Comparison of ENCODE assay signal across 4 cellular contexts in the genomic region with DNA sequence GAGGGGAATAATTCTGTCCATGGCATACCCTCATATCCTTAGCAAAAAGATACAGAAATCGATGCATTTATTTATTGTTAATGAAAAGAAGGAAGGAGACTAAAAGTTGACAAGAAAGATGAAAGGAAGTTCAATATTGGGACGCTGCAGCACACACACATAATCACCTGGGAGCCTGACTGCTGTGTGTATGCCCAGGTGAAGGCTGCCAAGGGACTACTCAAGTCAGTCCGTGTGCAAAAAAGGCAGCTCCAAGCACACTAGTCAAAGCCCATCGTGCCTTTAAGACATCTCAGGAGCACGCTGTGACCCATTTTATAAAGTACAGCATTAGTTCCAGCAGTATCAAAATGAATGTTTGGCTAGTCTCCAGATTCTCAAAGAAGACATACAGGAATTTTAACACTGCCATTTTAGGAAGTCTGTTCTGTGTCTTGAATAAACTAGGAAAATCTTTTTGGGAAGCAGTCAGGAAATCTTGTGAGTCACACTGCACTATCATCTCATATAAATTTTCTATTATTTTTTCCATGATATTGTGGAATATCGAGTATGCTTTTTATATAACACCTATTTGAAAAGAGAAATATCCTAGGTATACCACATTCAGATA.
TF ChIP-seq lines count a peak whose summit lies in the region.

No MANE protein-coding gene starts in this region.

TF ChIP-seq in SK-N-SH treated with all-trans-retinoic acid at 6 μM for 48 hours, 23 proteins besides CTCF, POLR2A, EP300 and RAD21:
- TF ChIP-seq, protein P1, sequence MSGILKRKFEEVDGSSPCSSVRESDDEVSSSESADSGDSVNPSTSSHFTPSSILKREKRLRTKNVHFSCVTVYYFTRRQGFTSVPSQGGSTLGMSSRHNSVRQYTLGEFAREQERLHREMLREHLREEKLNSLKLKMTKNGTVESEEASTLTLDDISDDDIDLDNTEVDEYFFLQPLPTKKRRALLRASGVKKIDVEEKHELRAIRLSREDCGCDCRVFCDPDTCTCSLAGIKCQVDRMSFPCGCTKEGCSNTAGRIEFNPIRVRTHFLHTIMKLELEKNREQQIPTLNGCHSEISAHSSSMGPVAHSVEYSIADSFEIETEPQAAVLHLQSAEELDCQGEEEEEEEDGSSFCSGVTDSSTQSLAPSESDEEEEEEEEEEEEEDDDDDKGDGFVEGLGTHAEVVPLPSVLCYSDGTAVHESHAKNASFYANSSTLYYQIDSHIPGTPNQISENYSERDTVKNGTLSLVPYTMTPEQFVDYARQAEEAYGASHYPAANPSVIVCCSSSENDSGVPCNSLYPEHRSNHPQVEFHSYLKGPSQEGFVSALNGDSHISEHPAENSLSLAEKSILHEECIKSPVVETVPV (CRISPR knock-in tag; IDR thresholded peaks at IDR 0.05), result no peak
- TF ChIP-seq ISL1 (CRISPR knock-in tag; IDR thresholded peaks at IDR 0.05) (peak; percentile 32), ZC3H10 (CRISPR knock-in tag; IDR thresholded peaks at IDR 0.05) (0 out of 2 replicates have a peak, but pooled peaks have one; percentile 12), ZFP3 (CRISPR knock-in tag; IDR thresholded peaks at IDR 0.05) (no peak), GLIS3 (CRISPR knock-in tag; IDR thresholded peaks at IDR 0.05) (no peak)
- TF ChIP-seq, protein P2, sequence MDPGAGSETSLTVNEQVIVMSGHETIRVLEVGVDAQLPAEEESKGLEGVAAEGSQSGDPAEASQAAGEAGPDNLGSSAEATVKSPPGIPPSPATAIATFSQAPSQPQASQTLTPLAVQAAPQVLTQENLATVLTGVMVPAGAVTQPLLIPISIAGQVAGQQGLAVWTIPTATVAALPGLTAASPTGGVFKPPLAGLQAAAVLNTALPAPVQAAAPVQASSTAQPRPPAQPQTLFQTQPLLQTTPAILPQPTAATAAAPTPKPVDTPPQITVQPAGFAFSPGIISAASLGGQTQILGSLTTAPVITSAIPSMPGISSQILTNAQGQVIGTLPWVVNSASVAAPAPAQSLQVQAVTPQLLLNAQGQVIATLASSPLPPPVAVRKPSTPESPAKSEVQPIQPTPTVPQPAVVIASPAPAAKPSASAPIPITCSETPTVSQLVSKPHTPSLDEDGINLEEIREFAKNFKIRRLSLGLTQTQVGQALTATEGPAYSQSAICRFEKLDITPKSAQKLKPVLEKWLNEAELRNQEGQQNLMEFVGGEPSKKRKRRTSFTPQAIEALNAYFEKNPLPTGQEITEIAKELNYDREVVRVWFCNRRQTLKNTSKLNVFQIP (CRISPR knock-in tag; IDR thresholded peaks at IDR 0.05; ENCODE audit: borderline replicate concordance, low read depth), result no peak

TF ChIP-seq in SK-N-SH, 30 proteins besides CTCF, POLR2A, EP300 and RAD21 (continued from another document):
- TF ChIP-seq SIN3A (IDR thresholded peaks at IDR 0.05; ENCODE audit: borderline replicate concordance, low read depth, low read length), result no peak
- no peak for TF ChIP-seq TEAD4 (IDR thresholded peaks at IDR 0.05; ENCODE audit: borderline replicate concordance, insufficient read depth)
- TF ChIP-seq POLR2AphosphoS5 (IDR thresholded peaks at IDR 0.05; ENCODE audit: low read depth, low read length), result no peak
- TF ChIP-seq RXRA (IDR thresholded peaks at IDR 0.05; ENCODE audit: borderline replicate concordance, low read depth), result no peak
- no peak for TF ChIP-seq NFIC (IDR thresholded peaks at IDR 0.05; ENCODE audit: borderline replicate concordance)
- TF ChIP-seq FOXJ3 (CRISPR knock-in tag; IDR thresholded peaks at IDR 0.05), result no peak
- TF ChIP-seq, protein P3, sequence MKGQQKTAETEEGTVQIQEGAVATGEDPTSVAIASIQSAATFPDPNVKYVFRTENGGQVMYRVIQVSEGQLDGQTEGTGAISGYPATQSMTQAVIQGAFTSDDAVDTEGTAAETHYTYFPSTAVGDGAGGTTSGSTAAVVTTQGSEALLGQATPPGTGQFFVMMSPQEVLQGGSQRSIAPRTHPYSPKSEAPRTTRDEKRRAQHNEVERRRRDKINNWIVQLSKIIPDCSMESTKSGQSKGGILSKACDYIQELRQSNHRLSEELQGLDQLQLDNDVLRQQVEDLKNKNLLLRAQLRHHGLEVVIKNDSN (IDR thresholded peaks at IDR 0.05; ENCODE audit: borderline replicate concordance, low read depth), result no peak
- TF ChIP-seq, protein P4, sequence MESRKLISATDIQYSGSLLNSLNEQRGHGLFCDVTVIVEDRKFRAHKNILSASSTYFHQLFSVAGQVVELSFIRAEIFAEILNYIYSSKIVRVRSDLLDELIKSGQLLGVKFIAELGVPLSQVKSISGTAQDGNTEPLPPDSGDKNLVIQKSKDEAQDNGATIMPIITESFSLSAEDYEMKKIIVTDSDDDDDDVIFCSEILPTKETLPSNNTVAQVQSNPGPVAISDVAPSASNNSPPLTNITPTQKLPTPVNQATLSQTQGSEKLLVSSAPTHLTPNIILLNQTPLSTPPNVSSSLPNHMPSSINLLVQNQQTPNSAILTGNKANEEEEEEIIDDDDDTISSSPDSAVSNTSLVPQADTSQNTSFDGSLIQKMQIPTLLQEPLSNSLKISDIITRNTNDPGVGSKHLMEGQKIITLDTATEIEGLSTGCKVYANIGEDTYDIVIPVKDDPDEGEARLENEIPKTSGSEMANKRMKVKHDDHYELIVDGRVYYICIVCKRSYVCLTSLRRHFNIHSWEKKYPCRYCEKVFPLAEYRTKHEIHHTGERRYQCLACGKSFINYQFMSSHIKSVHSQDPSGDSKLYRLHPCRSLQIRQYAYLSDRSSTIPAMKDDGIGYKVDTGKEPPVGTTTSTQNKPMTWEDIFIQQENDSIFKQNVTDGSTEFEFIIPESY (IDR thresholded peaks at IDR 0.05; ENCODE audit: borderline replicate concordance, low read depth), result no peak
- no peak for TF ChIP-seq RCOR1 (IDR thresholded peaks at IDR 0.05; ENCODE audit: low read length)
- TF ChIP-seq ELF1 (IDR thresholded peaks at IDR 0.05), result no peak
- TF ChIP-seq, protein P5, sequence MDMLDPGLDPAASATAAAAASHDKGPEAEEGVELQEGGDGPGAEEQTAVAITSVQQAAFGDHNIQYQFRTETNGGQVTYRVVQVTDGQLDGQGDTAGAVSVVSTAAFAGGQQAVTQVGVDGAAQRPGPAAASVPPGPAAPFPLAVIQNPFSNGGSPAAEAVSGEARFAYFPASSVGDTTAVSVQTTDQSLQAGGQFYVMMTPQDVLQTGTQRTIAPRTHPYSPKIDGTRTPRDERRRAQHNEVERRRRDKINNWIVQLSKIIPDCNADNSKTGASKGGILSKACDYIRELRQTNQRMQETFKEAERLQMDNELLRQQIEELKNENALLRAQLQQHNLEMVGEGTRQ (IDR thresholded peaks at IDR 0.05; ENCODE audit: borderline replicate concordance, low read depth, low read length), result no peak
- no peak for TF ChIP-seq YY1 (IDR thresholded peaks at IDR 0.05; ENCODE audit: low read depth)

TF ChIP-seq in endothelial cell of umbilical vein, 7 proteins besides CTCF, POLR2A, EP300 and RAD21 (continued from another document):
- TF ChIP-seq FOS (IDR thresholded peaks at IDR 0.05; ENCODE audit: borderline replicate concordance, insufficient read depth, low read length) (no peak), POLR2AphosphoS5 (IDR thresholded peaks at IDR 0.05; ENCODE audit: insufficient read depth, low read depth, low read length) (no peak), GATA2 (IDR thresholded peaks at IDR 0.05; ENCODE audit: insufficient read depth, insufficient read length, low read depth, low read length) (no peak)
TF ChIP-seq in endothelial cell of umbilical vein: peak in this region for 0.

TF ChIP-seq in liver, 16 proteins besides CTCF, POLR2A, EP300 and RAD21 (continued from another document):
- TF ChIP-seq, protein P6, sequence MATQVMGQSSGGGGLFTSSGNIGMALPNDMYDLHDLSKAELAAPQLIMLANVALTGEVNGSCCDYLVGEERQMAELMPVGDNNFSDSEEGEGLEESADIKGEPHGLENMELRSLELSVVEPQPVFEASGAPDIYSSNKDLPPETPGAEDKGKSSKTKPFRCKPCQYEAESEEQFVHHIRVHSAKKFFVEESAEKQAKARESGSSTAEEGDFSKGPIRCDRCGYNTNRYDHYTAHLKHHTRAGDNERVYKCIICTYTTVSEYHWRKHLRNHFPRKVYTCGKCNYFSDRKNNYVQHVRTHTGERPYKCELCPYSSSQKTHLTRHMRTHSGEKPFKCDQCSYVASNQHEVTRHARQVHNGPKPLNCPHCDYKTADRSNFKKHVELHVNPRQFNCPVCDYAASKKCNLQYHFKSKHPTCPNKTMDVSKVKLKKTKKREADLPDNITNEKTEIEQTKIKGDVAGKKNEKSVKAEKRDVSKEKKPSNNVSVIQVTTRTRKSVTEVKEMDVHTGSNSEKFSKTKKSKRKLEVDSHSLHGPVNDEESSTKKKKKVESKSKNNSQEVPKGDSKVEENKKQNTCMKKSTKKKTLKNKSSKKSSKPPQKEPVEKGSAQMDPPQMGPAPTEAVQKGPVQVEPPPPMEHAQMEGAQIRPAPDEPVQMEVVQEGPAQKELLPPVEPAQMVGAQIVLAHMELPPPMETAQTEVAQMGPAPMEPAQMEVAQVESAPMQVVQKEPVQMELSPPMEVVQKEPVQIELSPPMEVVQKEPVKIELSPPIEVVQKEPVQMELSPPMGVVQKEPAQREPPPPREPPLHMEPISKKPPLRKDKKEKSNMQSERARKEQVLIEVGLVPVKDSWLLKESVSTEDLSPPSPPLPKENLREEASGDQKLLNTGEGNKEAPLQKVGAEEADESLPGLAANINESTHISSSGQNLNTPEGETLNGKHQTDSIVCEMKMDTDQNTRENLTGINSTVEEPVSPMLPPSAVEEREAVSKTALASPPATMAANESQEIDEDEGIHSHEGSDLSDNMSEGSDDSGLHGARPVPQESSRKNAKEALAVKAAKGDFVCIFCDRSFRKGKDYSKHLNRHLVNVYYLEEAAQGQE (IDR thresholded peaks at IDR 0.05), result peak; percentile 61
- TF ChIP-seq SP1 (IDR thresholded peaks at IDR 0.05) (no peak), GABPA (IDR thresholded peaks at IDR 0.05 in 1 of 2, conservative IDR thresholded peaks at IDR 0.05 in 1 of 2) (no peak), RXRA (IDR thresholded peaks at IDR 0.05) (no peak)
TF ChIP-seq in liver: peak in this region for 1.
